ENCODE assay signal across 10 cellular contexts in genomic region chrX:30283456-30284200, GRCh38. TPM values are rescaled to one million over a fixed set of nuclear protein-coding genes. Genes with fewer than 3 reads are reported as not detected.
A peak's percentile ranks its signal among the peaks of the same experiment; 100 is the strongest.
DNase-seq lines count a peak whose midpoint lies in the region; ATAC-seq and TF ChIP-seq lines count a peak whose summit lies in the region.
"Had no signal": no experiment of that assay in that cellular context is flagged by ENCODE, and none has a peak within 500 bp of the region (broad histone marks: within the 10 kb centered on the region; RNA-seq: fewer than 3 reads in every experiment).

No MANE protein-coding gene starts in this region.

- H3K4me1 ChIP-seq in fibroblast of lung (ENCODE audit: control insufficient read depth, extremely low read depth, insufficient read depth, low read length) (peaks cover 2% of the 10 kb centered on the region), smooth muscle cell (ENCODE audit: low read depth) (no peaks in the 10 kb centered on the region), heart left ventricle (no peaks in the 10 kb centered on the region)

- 50% methylated on average over 3 of the region's 3 CpGs for WGBS in smooth muscle cell (ENCODE audit: low lambda C conversion rate)
- 54 to 80% (median 72%) methylated on average over 3 of the region's 3 CpGs for WGBS in heart left ventricle, 4 donors

- intact Hi-C loops in heart left ventricle (cut with DNase I) = no loop called here

- H3K9me3 ChIP-seq in fibroblast of lung (ENCODE audit: control insufficient read depth, insufficient read depth, low read depth, low read length) = no peaks in the 10 kb centered on the region
- no peaks in the 10 kb centered on the region for H3K9me3 ChIP-seq in smooth muscle cell (replicated peaks; ENCODE audit: low read depth)
- no peaks in the 10 kb centered on the region for H3K9me3 ChIP-seq in heart left ventricle

- H2AFZ ChIP-seq in fibroblast of lung (ENCODE audit: low read length) = no peak overlapping the region
- no peak overlapping the region for H2AFZ ChIP-seq in smooth muscle cell (ENCODE audit: low read depth)

- DNase-seq in NCI-H2196 (lab: John Stamatoyannopoulos, UW; ENCODE audit: unreplicated experiment) (peak; percentile 3), NCI-H2196 treated with DMSO at 0.1 percent for 48 hours (lab: John Stamatoyannopoulos, UW; ENCODE audit: unreplicated experiment) (no peak), RPMI7951 (ENCODE audit: low read depth) (peak; percentile 94), fibroblast of lung (ENCODE audit: low read depth in 2 of 2) (peak; percentile 91), smooth muscle cell (lab: John Stamatoyannopoulos, UW; ENCODE audit: unreplicated experiment) (no peak), heart left ventricle (no peak)

- no peaks in the 10 kb centered on the region for H4K20me1 ChIP-seq in fibroblast of lung (ENCODE audit: control insufficient read depth, extremely low read depth, insufficient read depth, low read length)
- H4K20me1 ChIP-seq in smooth muscle cell (ENCODE audit: low read depth) = no peaks in the 10 kb centered on the region

- H3K27me3 ChIP-seq in fibroblast of lung (ENCODE audit: control insufficient read depth, insufficient read depth, low read length) (no peaks in the 10 kb centered on the region), smooth muscle cell (ENCODE audit: low read depth) (no peaks in the 10 kb centered on the region), heart left ventricle (peaks cover 0 to 6% (median 0%) of the 10 kb centered on the region in 9 donors)

- H3K9ac ChIP-seq in fibroblast of lung (ENCODE audit: insufficient read depth, low read length) (peak overlapping the region; percentile 42), smooth muscle cell (ENCODE audit: low read depth) (peak overlapping the region; percentile 77)

- H3K4me3 ChIP-seq in fibroblast of lung (replicated peaks in 1 of 4; ENCODE audit: control extremely low read depth in 1 of 4, insufficient read depth in 1 of 4, low read depth in 3 of 4, low read length in 4 of 4) (no peak overlapping the region), smooth muscle cell (no peak overlapping the region), heart left ventricle (no peak overlapping the region)
- H3K4me3 ChIP-seq: SK-N-MC had no signal

- ATAC-seq in heart left ventricle (no peak), GM19452 (IDR thresholded peaks at IDR 0.05; ENCODE audit: unreplicated experiment) (no peak), GM21390 (IDR thresholded peaks at IDR 0.05; ENCODE audit: unreplicated experiment) (no peak)

- H3K36me3 ChIP-seq in fibroblast of lung (ENCODE audit: control insufficient read depth, insufficient read depth, low read length) (no peaks in the 10 kb centered on the region), smooth muscle cell (ENCODE audit: low read depth) (no peaks in the 10 kb centered on the region), heart left ventricle (no peaks in the 10 kb centered on the region)

- no peaks in the 10 kb centered on the region for H3F3A ChIP-seq in smooth muscle cell (ENCODE audit: low read depth)

- TF ChIP-seq CTCF in fibroblast of lung (conservative IDR thresholded peaks at IDR 0.05 in 1 of 2, IDR thresholded peaks at IDR 0.05 in 1 of 2; ENCODE audit: low read depth in 1 of 2, low read length in 2 of 2) = no peak
- no peak for TF ChIP-seq CTCF in smooth muscle cell (IDR thresholded peaks at IDR 0.05; ENCODE audit: borderline replicate concordance, insufficient read depth, poor library complexity, severe bottlenecking)
- TF ChIP-seq CTCF in heart left ventricle (IDR thresholded peaks at IDR 0.05) = no peak

- H3K4me2 ChIP-seq in fibroblast of lung (ENCODE audit: extremely low read depth, insufficient read depth, low read length) (no peak overlapping the region), smooth muscle cell (no peak overlapping the region)

- H3K27ac ChIP-seq in fibroblast of lung (ENCODE audit: insufficient read depth, low read length) = peak overlapping the region; percentile 92
- H3K27ac ChIP-seq in smooth muscle cell (ENCODE audit: low read depth) = peak overlapping the region; percentile 94
- H3K27ac ChIP-seq in heart left ventricle = no peak overlapping the region
- H3K27ac ChIP-seq: HL-60, SK-N-MC had no signal

- TF ChIP-seq POLR2A in heart left ventricle (IDR thresholded peaks at IDR 0.05) = no peak

- H3K79me2 ChIP-seq in fibroblast of lung (ENCODE audit: control insufficient read depth, insufficient read depth, low read length) (no peaks in the 10 kb centered on the region), smooth muscle cell (ENCODE audit: low read depth) (no peaks in the 10 kb centered on the region)

RNA-seq across cellular contexts. Expression of gene NR0B1, which starts 25.6 kb away (rescaled TPM):
- total RNA-seq in RPMI7951 (2014; rRNA removed; shearing (Covaris generic)) = 0.48 and 0.49 TPM in 2 replicates
- total RNA-seq in fibroblast of lung (1.8 and 4.6 TPM in 2 replicates), smooth muscle cell (not detected in 2 replicates), heart left ventricle (not detected)
- polyA plus RNA-seq in fibroblast of lung (0.16 TPM in 1 of 2 replicates, not detected in the other), smooth muscle cell (not detected in 2 replicates), heart left ventricle (under 1 TPM in 1 of 2 donors, not detected in 1; 0.11 TPM)
- 0.12 and 0.14 TPM in 2 replicates for polyA plus RNA-seq in fibroblast of lung (2012)
- polyA minus RNA-seq in fibroblast of lung (ENCODE audit: low replicate concordance) = not detected in 2 replicates

RNA-seq across cellular contexts. Expression of gene MAGEB1, which starts 36.7 kb away (rescaled TPM):
- 5.6 and 5.8 TPM in 2 replicates for total RNA-seq in RPMI7951 (2014; rRNA removed; shearing (Covaris generic))
- total RNA-seq in fibroblast of lung (not detected in 2 replicates), smooth muscle cell (not detected in 2 replicates), heart left ventricle (not detected)
- polyA plus RNA-seq in fibroblast of lung (not detected in 2 replicates), smooth muscle cell (not detected in 2 replicates), heart left ventricle (not detected)
- not detected in 2 replicates for polyA plus RNA-seq in fibroblast of lung (2012)
- polyA minus RNA-seq in fibroblast of lung (ENCODE audit: low replicate concordance) = not detected in 2 replicates

RNA-seq across cellular contexts. Expression of gene MAGEB4, which starts 41.8 kb away (rescaled TPM):
- total RNA-seq in RPMI7951 (2014; rRNA removed; shearing (Covaris generic)) = not detected in 2 replicates
- total RNA-seq in fibroblast of lung (not detected in 2 replicates), smooth muscle cell (0.18 and 0.36 TPM in 2 replicates), heart left ventricle (not detected)
- polyA plus RNA-seq in fibroblast of lung (not detected in 2 replicates), smooth muscle cell (not detected in 2 replicates), heart left ventricle (not detected)
- polyA plus RNA-seq in fibroblast of lung (2012) = not detected in 2 replicates
- not detected in 2 replicates for polyA minus RNA-seq in fibroblast of lung (ENCODE audit: low replicate concordance)

RNA-seq across cellular contexts. Expression of gene MAGEB3, which starts 53.2 kb away (rescaled TPM):
- not detected in 2 replicates for total RNA-seq in RPMI7951 (2014; rRNA removed; shearing (Covaris generic))
- total RNA-seq in fibroblast of lung = not detected in 2 replicates
- not detected in 2 replicates for polyA plus RNA-seq in fibroblast of lung
- polyA plus RNA-seq in fibroblast of lung (2012) = not detected in 2 replicates
- polyA minus RNA-seq in fibroblast of lung (ENCODE audit: low replicate concordance) = not detected in 2 replicates
- total RNA-seq in smooth muscle cell = not detected in 2 replicates
- polyA plus RNA-seq in smooth muscle cell = not detected in 2 replicates
- not detected for total RNA-seq in heart left ventricle
- polyA plus RNA-seq in heart left ventricle = not detected

Comparison
In these comparisons a context has a peak if more than half of its experiments do, and no peak if none do; other contexts are left out.
1. DNase-seq: peak in NCI-H2196 (single experiment), RPMI7951 (single experiment) and fibroblast of lung (2 of 2); none in NCI-H2196 treated with DMSO at 0.1 percent for 48 hours (single experiment), smooth muscle cell (single experiment) and heart left ventricle (0 of 5).
2. H3K27ac ChIP-seq: peak in fibroblast of lung (single experiment) and smooth muscle cell (single experiment); none in heart left ventricle (0 of 12).